Comparison of ENCODE assay signal across 21 cellular contexts in genomic region chr2:85431787-85432186, GRCh38. TPM values are rescaled to one million over a fixed set of nuclear protein-coding genes. Genes with fewer than 3 reads are reported as not detected.
DNase-seq lines count a peak whose midpoint lies in the region; ATAC-seq and TF ChIP-seq lines count a peak whose summit lies in the region.
"Had no signal": no experiment of that assay in that cellular context is flagged by ENCODE, and none has a peak within 500 bp of the region (broad histone marks: within the 10 kb centered on the region; RNA-seq: fewer than 3 reads in every experiment).

No MANE protein-coding gene starts in this region.

- H3K27ac ChIP-seq in OCI-LY3 (ENCODE audit: low read length) (no peak overlapping the region), iPS-18a (ENCODE audit: low read length) (no peak overlapping the region), gastrocnemius medialis (peak overlapping the region; percentile 57 to 98 (median 96)), suprapubic skin (no peak overlapping the region), coronary artery (no peak overlapping the region)
- H3K27ac ChIP-seq: HL-60, prostate gland had no signal

- ATAC-seq in gastrocnemius medialis (peak in 1 of 2 donors; percentile 6), HG02763 (IDR thresholded peaks at IDR 0.05; ENCODE audit: unreplicated experiment) (no peak)
- ATAC-seq: esophagus mucosa, left cardiac atrium, T-cell had no signal

- peak; percentile 16 to 30 for TF ChIP-seq POLR2A in gastrocnemius medialis (IDR thresholded peaks at IDR 0.05)
- no peak for TF ChIP-seq POLR2A in suprapubic skin (IDR thresholded peaks at IDR 0.05)

- H2AFZ ChIP-seq in OCI-LY3 (ENCODE audit: low read depth, low read length): peak overlapping the region; percentile 58; the same call in 1 of the 2 replicates

- H3K36me3 ChIP-seq in OCI-LY3 (replicated peaks; ENCODE audit: low read depth, low read length) (no peaks in the 10 kb centered on the region), iPS-18a (ENCODE audit: control insufficient read depth, low read depth, low read length) (no peaks in the 10 kb centered on the region), gastrocnemius medialis (no peaks in the 10 kb centered on the region), suprapubic skin (no peaks in the 10 kb centered on the region)
- H3K36me3 ChIP-seq: prostate gland had no signal

- H3K79me2 ChIP-seq in OCI-LY3 (ENCODE audit: low read length): no peaks in the 10 kb centered on the region

- DNase-seq in G401 (ENCODE audit: low spot score) (peak; percentile 88), gastrocnemius medialis (peak in 1 of 2 donors; percentile 72), hippocampal formation (lab: John Stamatoyannopoulos, UW) (no peak), suprapubic skin (ENCODE audit: low spot score in 2 of 2) (no peak), coronary artery (ENCODE audit: low spot score) (no peak)
- DNase-seq: activated B cell treated with CpG ODN at 0.5 μM for 24 hours; activated CD8-positive, alpha-beta memory T cell treated with anti-CD3 and anti-CD28 coated beads for 24 hours; activated effector memory CD4-positive, alpha-beta T cell treated with Interleukin-2 at 50 U/mL for 16 hours; AML-193; aorta; HFFc6; left cardiac atrium; NCI-H774; T-cell had no signal

- H3K9me3 ChIP-seq in OCI-LY3 (ENCODE audit: insufficient read depth, low read length) (no peaks in the 10 kb centered on the region), iPS-18a (ENCODE audit: control insufficient read depth, low read depth, low read length) (no peaks in the 10 kb centered on the region), gastrocnemius medialis (no peaks in the 10 kb centered on the region), suprapubic skin (no peaks in the 10 kb centered on the region)
- H3K9me3 ChIP-seq: prostate gland had no signal

- H3K4me1 ChIP-seq in OCI-LY3 (ENCODE audit: low read length) (peaks cover 9% of the 10 kb centered on the region; the same call in 1 of the 2 replicates), iPS-18a (ENCODE audit: control insufficient read depth, low read depth, low read length) (peaks cover 39% of the 10 kb centered on the region), gastrocnemius medialis (peaks cover 16 to 37% of the 10 kb centered on the region in 2 donors), suprapubic skin (peaks cover 39% of the 10 kb centered on the region)
- H3K4me1 ChIP-seq: prostate gland had no signal

- H3K27me3 ChIP-seq in OCI-LY3 (ENCODE audit: low read depth, low read length): no peaks in the 10 kb centered on the region
- peaks cover 6% of the 10 kb centered on the region for H3K27me3 ChIP-seq in iPS-18a (ENCODE audit: control insufficient read depth, insufficient read depth, low read length)
- no peaks in the 10 kb centered on the region for H3K27me3 ChIP-seq in gastrocnemius medialis
- no peaks in the 10 kb centered on the region for H3K27me3 ChIP-seq in suprapubic skin

- no peak overlapping the region for H3K4me2 ChIP-seq in OCI-LY3 (ENCODE audit: low read length)

- no peak overlapping the region for H3K9ac ChIP-seq in OCI-LY3 (ENCODE audit: low read length)
- no peak overlapping the region for H3K9ac ChIP-seq in iPS-18a (ENCODE audit: low read length)

- 72% methylated on average over 9 of the region's 9 CpGs for WGBS in suprapubic skin

- no peaks in the 10 kb centered on the region for H4K20me1 ChIP-seq in OCI-LY3 (ENCODE audit: insufficient read depth, low read length)

- intact Hi-C loops in gastrocnemius medialis (cut with DNase I; ENCODE audit: low total_unique reads): no loop called here

- in situ Hi-C loops in G401 (cut with HindIII; ENCODE audit: low sequenced_read_pairs): no loop called here
- in situ Hi-C loops in gastrocnemius medialis (cut with MboI; ENCODE audit: low sequenced_read_pairs in 4 of 4): no loop called here

- H3K4me3 ChIP-seq in OCI-LY3 (ENCODE audit: low read length) (no peak overlapping the region), iPS-18a (ENCODE audit: low read length) (peak overlapping the region; percentile 57), gastrocnemius medialis (no peak overlapping the region), suprapubic skin (no peak overlapping the region), coronary artery (no peak overlapping the region)
- H3K4me3 ChIP-seq: prostate gland had no signal

- no peak for TF ChIP-seq EP300 in suprapubic skin (IDR thresholded peaks at IDR 0.05)

- TF ChIP-seq CTCF in OCI-LY3 (IDR thresholded peaks at IDR 0.05; ENCODE audit: low read depth, low read length) (no peak), gastrocnemius medialis (IDR thresholded peaks at IDR 0.05 in 4 of 5, conservative IDR thresholded peaks at IDR 0.05 in 1 of 5) (no peak), suprapubic skin (IDR thresholded peaks at IDR 0.05) (no peak), coronary artery (IDR thresholded peaks at IDR 0.05) (no peak)

RNA-seq across cellular contexts. Expression of gene SH2D6, which starts 13.3 kb away (rescaled TPM):
- not detected in 2 replicates for total RNA-seq in G401 (2014; rRNA removed; shearing (Covaris generic))
- 1 to 10 TPM in 1 of 4 donors, not detected in 3; 3.5 TPM for total RNA-seq in gastrocnemius medialis
- not detected for total RNA-seq in suprapubic skin
- total RNA-seq: aorta, RPMI7951 had no signal

RNA-seq across cellular contexts. Expression of gene CAPG, which starts 21.6 kb away (rescaled TPM):
- 1.0 and 5.3 TPM in 2 replicates for total RNA-seq in G401 (2014; rRNA removed; shearing (Covaris generic))
- total RNA-seq in gastrocnemius medialis (10 to 100 TPM; 15.9 to 35.6 (median 23.1) TPM), suprapubic skin (100 to 1,000 TPM; 139 to 212 (median 172) TPM)

Comparison
In these comparisons a context has a peak if more than half of its experiments do, and no peak if none do; other contexts are left out.
1. H3K27ac ChIP-seq: peak in gastrocnemius medialis (4 of 4); none in OCI-LY3 (single experiment), iPS-18a (single experiment), suprapubic skin (single experiment) and coronary artery (0 of 2).
2. POLR2A ChIP-seq: peak in gastrocnemius medialis (2 of 2); none in suprapubic skin (0 of 2).